8 cellular contexts compared by ENCODE assay signal in genomic region chr1:92858564-92859399, GRCh38. TPM values are rescaled to one million over a fixed set of nuclear protein-coding genes. Genes with fewer than 3 reads are reported as not detected.
DNase-seq lines count a peak whose midpoint lies in the region; ATAC-seq lines count a peak whose summit lies in the region.

No MANE protein-coding gene starts in this region.

- intact Hi-C loops in Right ventricle myocardium inferior (cut with DNase I): loop anchor here (1.0 to 10.0 kb wide), 3 partner anchors 106 to 206 kb away; partner anchors contain the start of gene DIPK1A
- intact Hi-C loops in cardiac septum (cut with DNase I): loop anchor here (1.0 to 5.0 kb wide), 4 partner anchors 84 to 204 kb away; partner anchors contain the start of gene DIPK1A

- ATAC-seq in Right ventricle myocardium inferior: peak; percentile 88
- ATAC-seq in HG03135 (IDR thresholded peaks at IDR 0.05; ENCODE audit: unreplicated experiment): peak; percentile 71

- DNase-seq in Right ventricle myocardium inferior (ENCODE audit: missing footprints) (no peak), cardiac septum (ENCODE audit: low spot score) (no peak), NCI-H345 (lab: John Stamatoyannopoulos, UW) (peak; percentile 85), medulla oblongata (ENCODE audit: extremely low spot score) (peak; percentile 96), stromal cell of bone marrow (ENCODE audit: low read depth) (peak; percentile 72)
- peak; percentile 43 for DNase-seq in activated CD4-positive, CD25-positive, alpha-beta regulatory T cell treated with anti-CD3 and anti-CD28 coated beads, Interleukin-2, amount 50 U/mL, for 16 hours (ENCODE audit: low read depth, low spot score)
- DNase-seq in effector CD8-positive, alpha-beta T cell (lab: John Stamatoyannopoulos, UW): peak; percentile 29

RNA-seq across cellular contexts. Expression of gene RPL5, which starts 26.9 kb away (rescaled TPM):
- total RNA-seq in Right ventricle myocardium inferior (601 TPM), cardiac septum (455 TPM)

Comparison
In these comparisons a context has a peak if more than half of its experiments do, and no peak if none do; other contexts are left out.
1. DNase-seq: peak in NCI-H345 (single experiment), activated CD4-positive, CD25-positive, alpha-beta regulatory T cell treated with anti-CD3 and anti-CD28 coated beads, Interleukin-2, amount 50 U/mL, for 16 hours (single experiment), effector CD8-positive, alpha-beta T cell (single experiment), medulla oblongata (single experiment) and stromal cell of bone marrow (single experiment); none in Right ventricle myocardium inferior (single experiment) and cardiac septum (single experiment).